Comparison of ENCODE assay signal across 1 cellular context in genomic region chr11:95256204-95256819, GRCh38.
A peak's percentile ranks its signal among the peaks of the same experiment; 100 is the strongest.
TF ChIP-seq lines count a peak whose summit lies in the region.

No MANE protein-coding gene starts in this region.

TF ChIP-seq in K562, 482 proteins besides CTCF, POLR2A, EP300 and RAD21 (continued from another document):
- TF ChIP-seq, protein P1, sequence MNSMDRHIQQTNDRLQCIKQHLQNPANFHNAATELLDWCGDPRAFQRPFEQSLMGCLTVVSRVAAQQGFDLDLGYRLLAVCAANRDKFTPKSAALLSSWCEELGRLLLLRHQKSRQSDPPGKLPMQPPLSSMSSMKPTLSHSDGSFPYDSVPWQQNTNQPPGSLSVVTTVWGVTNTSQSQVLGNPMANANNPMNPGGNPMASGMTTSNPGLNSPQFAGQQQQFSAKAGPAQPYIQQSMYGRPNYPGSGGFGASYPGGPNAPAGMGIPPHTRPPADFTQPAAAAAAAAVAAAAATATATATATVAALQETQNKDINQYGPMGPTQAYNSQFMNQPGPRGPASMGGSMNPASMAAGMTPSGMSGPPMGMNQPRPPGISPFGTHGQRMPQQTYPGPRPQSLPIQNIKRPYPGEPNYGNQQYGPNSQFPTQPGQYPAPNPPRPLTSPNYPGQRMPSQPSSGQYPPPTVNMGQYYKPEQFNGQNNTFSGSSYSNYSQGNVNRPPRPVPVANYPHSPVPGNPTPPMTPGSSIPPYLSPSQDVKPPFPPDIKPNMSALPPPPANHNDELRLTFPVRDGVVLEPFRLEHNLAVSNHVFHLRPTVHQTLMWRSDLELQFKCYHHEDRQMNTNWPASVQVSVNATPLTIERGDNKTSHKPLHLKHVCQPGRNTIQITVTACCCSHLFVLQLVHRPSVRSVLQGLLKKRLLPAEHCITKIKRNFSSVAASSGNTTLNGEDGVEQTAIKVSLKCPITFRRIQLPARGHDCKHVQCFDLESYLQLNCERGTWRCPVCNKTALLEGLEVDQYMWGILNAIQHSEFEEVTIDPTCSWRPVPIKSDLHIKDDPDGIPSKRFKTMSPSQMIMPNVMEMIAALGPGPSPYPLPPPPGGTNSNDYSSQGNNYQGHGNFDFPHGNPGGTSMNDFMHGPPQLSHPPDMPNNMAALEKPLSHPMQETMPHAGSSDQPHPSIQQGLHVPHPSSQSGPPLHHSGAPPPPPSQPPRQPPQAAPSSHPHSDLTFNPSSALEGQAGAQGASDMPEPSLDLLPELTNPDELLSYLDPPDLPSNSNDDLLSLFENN (IDR thresholded peaks at IDR 0.05; ENCODE audit: low read depth in 2 of 2, low read length in 2 of 2), result no peak
- TF ChIP-seq LEF1 (IDR thresholded peaks at IDR 0.05) (no peak), KAT7 (CRISPR knock-in tag; IDR thresholded peaks at IDR 0.05; ENCODE audit: borderline replicate concordance) (no peak), PTRF (tag; IDR thresholded peaks at IDR 0.05) (no peak), ZNF280B (CRISPR knock-in tag; IDR thresholded peaks at IDR 0.05) (no peak), FOSL1 (tag; conservative IDR thresholded peaks at IDR 0.05) (peak; percentile 36; the same call in 1 of the 2 replicates), HDGF (IDR thresholded peaks at IDR 0.05) (no peak), BDP1 (IDR thresholded peaks at IDR 0.05; ENCODE audit: insufficient read depth, insufficient read length) (no peak), GABPA (tag; conservative IDR thresholded peaks at IDR 0.05; ENCODE audit: low read depth) (peak; percentile 76), SMAD4 (CRISPR knock-in tag; conservative IDR thresholded peaks at IDR 0.05) (no peak), HDAC6 (IDR thresholded peaks at IDR 0.05; ENCODE audit: low read depth, low read length) (no peak), ZNF282 (CRISPR knock-in tag; IDR thresholded peaks at IDR 0.05) (no peak), RFX7 (CRISPR knock-in tag; IDR thresholded peaks at IDR 0.05) (no peak), CEBPG (CRISPR knock-in tag; IDR thresholded peaks at IDR 0.05) (no peak), CEBPG (tag; conservative IDR thresholded peaks at IDR 0.05 in 1 of 2, IDR thresholded peaks at IDR 0.05 in 1 of 2) (peak; percentile 67 to 73; a peak in 3 of 4 replicates), KDM2B (CRISPR knock-in tag; IDR thresholded peaks at IDR 0.05) (no peak)
- TF ChIP-seq, protein P2, sequence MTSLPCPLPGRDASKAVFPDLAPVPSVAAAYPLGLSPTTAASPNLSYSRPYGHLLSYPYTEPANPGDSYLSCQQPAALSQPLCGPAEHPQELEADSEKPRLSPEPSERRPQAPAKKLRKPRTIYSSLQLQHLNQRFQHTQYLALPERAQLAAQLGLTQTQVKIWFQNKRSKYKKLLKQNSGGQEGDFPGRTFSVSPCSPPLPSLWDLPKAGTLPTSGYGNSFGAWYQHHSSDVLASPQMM (CRISPR knock-in tag; IDR thresholded peaks at IDR 0.05), result no peak
TF ChIP-seq in K562: peak in this region for 13.
